ENCODE assay signal across 18 cellular contexts in genomic region chr7:136527554-136527953, GRCh38.
DNase-seq lines count a peak whose midpoint lies in the region; ATAC-seq and TF ChIP-seq lines count a peak whose summit lies in the region.
"Had no signal": no experiment of that assay in that cellular context is flagged by ENCODE, and none has a peak within 500 bp of the region (broad histone marks: within the 10 kb centered on the region; RNA-seq: fewer than 3 reads in every experiment).

No MANE protein-coding gene starts in this region.

- no peak overlapping the region for H4K5ac ChIP-seq in IMR-90 (ENCODE audit: low read depth, low read length)

- TF ChIP-seq EP300 in upper lobe of left lung (IDR thresholded peaks at IDR 0.05) = no peak

- no peak overlapping the region for H3K14ac ChIP-seq in IMR-90 (replicated peaks; ENCODE audit: low read depth, low read length)

- no peak overlapping the region for H3K23ac ChIP-seq in IMR-90 (ENCODE audit: low read depth, low read length)

- dilution Hi-C loops in IMR-90 (cut with HindIII; ENCODE audit: low sequenced_read_pairs, unreplicated experiment) = no loop called here

- H4K8ac ChIP-seq in IMR-90 (ENCODE audit: low read depth in 2 of 2, low read length in 2 of 2) = no peak overlapping the region

- POLR2A ChIA-PET in IMR-90 (lab: Charles Lee; ENCODE audit: unreplicated experiment) = no interaction called here

- CTCF ChIA-PET in IMR-90 (lab: Yijun Ruan, JAX) = no interaction called here

- H3K4me2 ChIP-seq in IMR-90 (ENCODE audit: low read depth, low read length) = no peak overlapping the region
- H3K4me2 ChIP-seq: BLaER1 had no signal

- ATAC-seq in IMR-90 (ENCODE audit: low read depth) (no peak), lower lobe of right lung (peak; percentile 23 to 32), upper lobe of left lung (ENCODE audit: low FRiP score in 2 of 2) (peak; percentile 8 to 56), HG03159 (IDR thresholded peaks at IDR 0.05; ENCODE audit: unreplicated experiment) (no peak), left ventricle myocardium superior (no peak)
- ATAC-seq: CD8-positive, alpha-beta T cell; HCT116 had no signal

- H3K79me1 ChIP-seq in IMR-90 (ENCODE audit: low read depth in 1 of 2, low read length in 2 of 2) = no peaks in the 10 kb centered on the region

- intact Hi-C loops in IMR-90 (cut with micrococcal nuclease) = loop anchor here (5.0 kb wide), 1 partner anchor 470 kb away; no protein-coding TSS in a partner anchor
- intact Hi-C loops in lower lobe of right lung (cut with DNase I) = no loop called here
- intact Hi-C loops in left ventricle myocardium superior (cut with micrococcal nuclease) = no loop called here

- H3K36me3 ChIP-seq in IMR-90 (ENCODE audit: control insufficient read depth, insufficient read depth, low read length) (no peaks in the 10 kb centered on the region), lower lobe of right lung (no peaks in the 10 kb centered on the region), upper lobe of left lung (no peaks in the 10 kb centered on the region)
- H3K36me3 ChIP-seq: BLaER1 had no signal

- H3K27me3 Mint-ChIP-seq in osteocyte (ENCODE audit: unreplicated experiment) = no peaks in the 10 kb centered on the region
- H3K27me3 Mint-ChIP-seq: B cell; CD4-positive, CD25-positive, alpha-beta regulatory T cell had no signal

- peak overlapping the region; percentile 71 for H2BK5ac ChIP-seq in IMR-90 (ENCODE audit: low read depth, low read length, poor library complexity, severe bottlenecking)

- H2AK5ac ChIP-seq in IMR-90 (ENCODE audit: low read depth, low read length) = no peak overlapping the region

- peaks cover 12% of the 10 kb centered on the region for H3K4me1 Mint-ChIP-seq in osteocyte (ENCODE audit: unreplicated experiment)
- H3K4me1 Mint-ChIP-seq: B cell; CD4-positive, CD25-positive, alpha-beta regulatory T cell had no signal

- no peaks in the 10 kb centered on the region for H3K36me3 Mint-ChIP-seq in osteocyte (ENCODE audit: unreplicated experiment)
- H3K36me3 Mint-ChIP-seq: CD4-positive, CD25-positive, alpha-beta regulatory T cell; CD8-positive, alpha-beta T cell had no signal

- H2BK20ac ChIP-seq in IMR-90 (ENCODE audit: low read depth, low read length) = no peak overlapping the region

- H3K18ac ChIP-seq in IMR-90 (ENCODE audit: low read depth, low read length) = no peak overlapping the region

- no peak overlapping the region for H3K4me3 Mint-ChIP-seq in osteocyte (ENCODE audit: unreplicated experiment)
- H3K4me3 Mint-ChIP-seq: B cell; CD4-positive, CD25-positive, alpha-beta regulatory T cell; CD8-positive, alpha-beta T cell; H9 had no signal

- in situ Hi-C loops in IMR-90 (cut with MboI; ENCODE audit: low sequenced_read_pairs) (no loop called here), GM13977 (cut with MboI; ENCODE audit: low pct_unique_long_range_greater_than_20kb, low sequenced_read_pairs, unreplicated experiment) (no loop called here)

- H2AFZ ChIP-seq in IMR-90 (replicated peaks; ENCODE audit: low read length, poor library complexity) = peak overlapping the region; percentile 68

- no peak overlapping the region for H3K9ac ChIP-seq in IMR-90 (ENCODE audit: low read depth, low read length)
- H3K9ac ChIP-seq: BLaER1 had no signal

- no peak for DNase-seq in IMR-90
- no peak for DNase-seq in lower lobe of right lung
- no peak for DNase-seq in osteocyte (ENCODE audit: extremely low spot score, unreplicated experiment)
- DNase-seq in upper lobe of left lung = no peak
- no peak for DNase-seq in GM13977 (ENCODE audit: low spot score)
- no peak for DNase-seq in left ventricle myocardium superior
- DNase-seq in GOT3 (lab: John Stamatoyannopoulos, UW) = no peak
- DNase-seq: Caco-2; CD4-positive, CD25-positive, alpha-beta regulatory T cell; CD8-positive, alpha-beta T cell; DMS153; DND-41; H9 had no signal

- H3K4me3 ChIP-seq in IMR-90 (ENCODE audit: insufficient read depth, low read depth, low read length) (no peak overlapping the region), lower lobe of right lung (no peak overlapping the region), upper lobe of left lung (no peak overlapping the region)
- H3K4me3 ChIP-seq: BLaER1 had no signal

- no TSS peak for BruUV-seq in IMR-90 (replicated peaks; lab: Mats Ljungman, UMichigan)

- H3K9me1 ChIP-seq in IMR-90 (ENCODE audit: insufficient read depth, low read length) = 0 out of 2 replicates have a peak, but pooled peaks cover 3% of the 10 kb centered on the region

- peaks cover 3% of the 10 kb centered on the region; the same call in 1 of the 2 replicates for H3K4me1 ChIP-seq in IMR-90 (ENCODE audit: control insufficient read depth, insufficient read depth, low read length)
- H3K4me1 ChIP-seq in lower lobe of right lung = no peaks in the 10 kb centered on the region
- no peaks in the 10 kb centered on the region for H3K4me1 ChIP-seq in upper lobe of left lung
- H3K4me1 ChIP-seq: BLaER1, Caco-2 had no signal

- H3K9me3 ChIP-seq in IMR-90 (ENCODE audit: control insufficient read depth, insufficient read depth, low read length) (peaks cover 4% of the 10 kb centered on the region), lower lobe of right lung (no peaks in the 10 kb centered on the region), upper lobe of left lung (peaks cover 0 to 3% (median 0%) of the 10 kb centered on the region in 4 donors)
- H3K9me3 ChIP-seq: Caco-2 had no signal

- H3K9me3 Mint-ChIP-seq in osteocyte (ENCODE audit: unreplicated experiment) = peaks cover 3% of the 10 kb centered on the region
- H3K9me3 Mint-ChIP-seq: H9 had no signal

- no peak overlapping the region for H2BK120ac ChIP-seq in IMR-90 (ENCODE audit: low read depth, low read length)

- no peak overlapping the region for H2BK15ac ChIP-seq in IMR-90 (ENCODE audit: low read depth, low read length)

- H3K27me3 ChIP-seq in IMR-90 (ENCODE audit: control insufficient read depth, insufficient read depth, low read length) (no peaks in the 10 kb centered on the region), lower lobe of right lung (ENCODE audit: low read depth) (no peaks in the 10 kb centered on the region), upper lobe of left lung (no peaks in the 10 kb centered on the region)
- H3K27me3 ChIP-seq: BLaER1 had no signal

- TF ChIP-seq POLR2A in IMR-90 (IDR thresholded peaks at IDR 0.05; ENCODE audit: low read depth, low read length) (no peak), upper lobe of left lung (IDR thresholded peaks at IDR 0.05) (no peak)

- H3K27ac Mint-ChIP-seq in osteocyte (ENCODE audit: unreplicated experiment) = peak overlapping the region; percentile 58
- H3K27ac Mint-ChIP-seq: B cell; CD4-positive, CD25-positive, alpha-beta regulatory T cell; CD8-positive, alpha-beta T cell; H9 had no signal

- no peak overlapping the region for H3K56ac ChIP-seq in IMR-90 (ENCODE audit: extremely low read depth, insufficient read depth, low read length)

- no peak overlapping the region for H3K27ac ChIP-seq in IMR-90 (ENCODE audit: insufficient read depth, low read length)
- H3K27ac ChIP-seq in lower lobe of right lung = no peak overlapping the region
- H3K27ac ChIP-seq in upper lobe of left lung = no peak overlapping the region
- H3K27ac ChIP-seq: BLaER1, C4-2B had no signal

- H2AK9ac ChIP-seq in IMR-90 (replicated peaks; ENCODE audit: low read depth, low read length, poor library complexity) = peak overlapping the region; percentile 44

- no peak overlapping the region; the same call in 1 of the 2 replicates for H4K91ac ChIP-seq in IMR-90 (ENCODE audit: insufficient read depth, low read depth, low read length)

- no peak overlapping the region for H3K4ac ChIP-seq in IMR-90 (ENCODE audit: low read depth, low read length)

- WGBS in IMR-90 (ENCODE audit: extremely low coverage in 2 of 2, insufficient read length in 1 of 2), 2 experiments = 56% methylated on average over 1 of the region's 1 CpG; no CpG with 5 or more reads in 1 of the 2 experiments
- WGBS in upper lobe of left lung, 2 donors = 90% methylated on average over 1 of the region's 1 CpG; no CpG with 5 or more reads in 1 of the 2 donors

- TF ChIP-seq RAD21 in IMR-90 (IDR thresholded peaks at IDR 0.05; ENCODE audit: low read length) = no peak

- no peaks in the 10 kb centered on the region for H4K20me1 ChIP-seq in IMR-90 (ENCODE audit: insufficient read depth, low read length)
- H4K20me1 ChIP-seq: BLaER1 had no signal

- no peak for TF ChIP-seq CTCF in IMR-90 (conservative IDR thresholded peaks at IDR 0.05; ENCODE audit: low read depth, low read length)
- no peak for TF ChIP-seq CTCF in lower lobe of right lung (IDR thresholded peaks at IDR 0.05)
- no peak for TF ChIP-seq CTCF in osteocyte (IDR thresholded peaks at IDR 0.05)
- no peak for TF ChIP-seq CTCF in upper lobe of left lung (IDR thresholded peaks at IDR 0.05)
- TF ChIP-seq CTCF in GM13977 (IDR thresholded peaks at IDR 0.05; ENCODE audit: extremely low read depth, insufficient read depth, missing control alignments) = no peak

TF ChIP-seq in IMR-90, 13 proteins besides CTCF, POLR2A, EP300 and RAD21:
- TF ChIP-seq MAZ (IDR thresholded peaks at IDR 0.05; ENCODE audit: borderline replicate concordance, low read depth, low read length) (no peak), CEBPB (IDR thresholded peaks at IDR 0.05; ENCODE audit: low read depth, low read length) (no peak), SMC3 (IDR thresholded peaks at IDR 0.05; ENCODE audit: low read depth, low read length) (no peak), FOS (IDR thresholded peaks at IDR 0.05; ENCODE audit: low read depth, low read length) (no peak)

Comparison
In these comparisons a context has a peak if more than half of its experiments do, and no peak if none do; other contexts are left out.
1. ATAC-seq: peak in lower lobe of right lung (2 of 2) and upper lobe of left lung (2 of 2); none in IMR-90 (single experiment), HG03159 (single experiment) and left ventricle myocardium superior (single experiment).